ENCODE assay signal across 1 cellular context in the genomic region with DNA sequence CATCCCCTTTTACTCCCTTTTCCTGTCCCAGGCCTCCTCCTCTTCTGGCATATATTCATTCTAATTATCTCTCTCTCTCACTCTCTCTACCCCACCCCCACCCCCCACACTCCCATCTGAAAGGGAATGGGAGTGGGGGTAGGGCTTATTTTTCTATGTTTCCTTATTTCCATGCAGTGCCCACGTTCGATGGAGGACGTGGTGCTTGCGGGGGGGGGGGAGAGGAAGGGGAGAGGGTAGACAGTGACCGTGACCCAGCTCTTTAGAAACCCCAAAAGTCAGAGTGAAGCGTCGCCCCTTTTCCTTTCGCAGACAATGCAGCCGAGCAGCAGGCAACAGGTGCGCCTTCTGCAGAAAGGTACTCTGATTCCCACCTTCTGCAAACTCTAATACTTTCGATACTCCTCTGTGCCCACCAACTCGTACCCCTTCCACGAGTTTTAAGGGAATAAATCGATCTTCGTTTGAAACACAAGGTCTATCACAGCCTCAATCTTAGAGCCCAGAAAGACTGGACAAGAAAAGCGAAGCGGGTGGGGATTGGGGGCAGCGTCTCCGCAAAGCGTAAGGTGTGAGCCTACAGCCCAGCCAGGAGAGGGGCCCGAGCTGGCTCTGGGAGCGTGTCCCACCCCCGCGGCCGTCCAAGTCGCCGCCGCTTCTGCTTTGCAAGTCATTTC.
TF ChIP-seq lines count a peak whose summit lies in the region.

No MANE protein-coding gene starts in this region.

TF ChIP-seq in HEK293, 187 proteins besides CTCF, POLR2A, EP300 and RAD21 (continued from another document and continues in another):
- TF ChIP-seq ZNF138 (tag by site-specific recombination; IDR thresholded peaks at IDR 0.05; ENCODE audit: borderline replicate concordance) (no peak), ZNF121 (tag by site-specific recombination; IDR thresholded peaks at IDR 0.05) (no peak), ZNF174 (tag by site-specific recombination; IDR thresholded peaks at IDR 0.05) (no peak), SCRT2 (tag by site-specific recombination; IDR thresholded peaks at IDR 0.05) (peak; percentile 95), ZNF514 (tag by site-specific recombination; IDR thresholded peaks at IDR 0.05) (no peak), ZNF404 (tag by site-specific recombination; IDR thresholded peaks at IDR 0.05) (no peak), ZNF600 (tag by site-specific recombination; IDR thresholded peaks at IDR 0.05) (no peak), ZFHX2 (tag by site-specific recombination; conservative IDR thresholded peaks at IDR 0.05) (no peak), SCRT1 (tag by site-specific recombination; IDR thresholded peaks at IDR 0.05; ENCODE audit: borderline replicate concordance) (peak; percentile 92), KLF7 (tag by site-specific recombination; IDR thresholded peaks at IDR 0.05; ENCODE audit: borderline replicate concordance) (no peak), ZNF2 (tag by site-specific recombination; IDR thresholded peaks at IDR 0.05) (no peak), ZNF175 (tag by site-specific recombination; IDR thresholded peaks at IDR 0.05) (no peak), ZNF596 (tag by site-specific recombination; IDR thresholded peaks at IDR 0.05) (peak; percentile 55; the same call in 1 of the 2 replicates), ZNF350 (tag by site-specific recombination; IDR thresholded peaks at IDR 0.05) (no peak), MYNN (tag by site-specific recombination; IDR thresholded peaks at IDR 0.05; ENCODE audit: borderline replicate concordance) (no peak), ZNF302 (tag by site-specific recombination; IDR thresholded peaks at IDR 0.05; ENCODE audit: low read depth) (no peak), ZNF830 (tag by site-specific recombination; IDR thresholded peaks at IDR 0.05; ENCODE audit: low read depth) (no peak), ZNF132 (tag by site-specific recombination; IDR thresholded peaks at IDR 0.05; ENCODE audit: borderline replicate concordance) (no peak), ZNF747 (tag by site-specific recombination; IDR thresholded peaks at IDR 0.05) (no peak), ZNF701 (tag by site-specific recombination; IDR thresholded peaks at IDR 0.05) (no peak), MZF1 (tag by site-specific recombination; IDR thresholded peaks at IDR 0.05; ENCODE audit: borderline replicate concordance) (no peak)
- TF ChIP-seq, protein P1, sequence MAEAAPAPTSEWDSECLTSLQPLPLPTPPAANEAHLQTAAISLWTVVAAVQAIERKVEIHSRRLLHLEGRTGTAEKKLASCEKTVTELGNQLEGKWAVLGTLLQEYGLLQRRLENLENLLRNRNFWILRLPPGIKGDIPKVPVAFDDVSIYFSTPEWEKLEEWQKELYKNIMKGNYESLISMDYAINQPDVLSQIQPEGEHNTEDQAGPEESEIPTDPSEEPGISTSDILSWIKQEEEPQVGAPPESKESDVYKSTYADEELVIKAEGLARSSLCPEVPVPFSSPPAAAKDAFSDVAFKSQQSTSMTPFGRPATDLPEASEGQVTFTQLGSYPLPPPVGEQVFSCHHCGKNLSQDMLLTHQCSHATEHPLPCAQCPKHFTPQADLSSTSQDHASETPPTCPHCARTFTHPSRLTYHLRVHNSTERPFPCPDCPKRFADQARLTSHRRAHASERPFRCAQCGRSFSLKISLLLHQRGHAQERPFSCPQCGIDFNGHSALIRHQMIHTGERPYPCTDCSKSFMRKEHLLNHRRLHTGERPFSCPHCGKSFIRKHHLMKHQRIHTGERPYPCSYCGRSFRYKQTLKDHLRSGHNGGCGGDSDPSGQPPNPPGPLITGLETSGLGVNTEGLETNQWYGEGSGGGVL (tag by site-specific recombination; IDR thresholded peaks at IDR 0.05) = peak; percentile 40; the same call in 1 of the 2 replicates
- TF ChIP-seq, protein P2, sequence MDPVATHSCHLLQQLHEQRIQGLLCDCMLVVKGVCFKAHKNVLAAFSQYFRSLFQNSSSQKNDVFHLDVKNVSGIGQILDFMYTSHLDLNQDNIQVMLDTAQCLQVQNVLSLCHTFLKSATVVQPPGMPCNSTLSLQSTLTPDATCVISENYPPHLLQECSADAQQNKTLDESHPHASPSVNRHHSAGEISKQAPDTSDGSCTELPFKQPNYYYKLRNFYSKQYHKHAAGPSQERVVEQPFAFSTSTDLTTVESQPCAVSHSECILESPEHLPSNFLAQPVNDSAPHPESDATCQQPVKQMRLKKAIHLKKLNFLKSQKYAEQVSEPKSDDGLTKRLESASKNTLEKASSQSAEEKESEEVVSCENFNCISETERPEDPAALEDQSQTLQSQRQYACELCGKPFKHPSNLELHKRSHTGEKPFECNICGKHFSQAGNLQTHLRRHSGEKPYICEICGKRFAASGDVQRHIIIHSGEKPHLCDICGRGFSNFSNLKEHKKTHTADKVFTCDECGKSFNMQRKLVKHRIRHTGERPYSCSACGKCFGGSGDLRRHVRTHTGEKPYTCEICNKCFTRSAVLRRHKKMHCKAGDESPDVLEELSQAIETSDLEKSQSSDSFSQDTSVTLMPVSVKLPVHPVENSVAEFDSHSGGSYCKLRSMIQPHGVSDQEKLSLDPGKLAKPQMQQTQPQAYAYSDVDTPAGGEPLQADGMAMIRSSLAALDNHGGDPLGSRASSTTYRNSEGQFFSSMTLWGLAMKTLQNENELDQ (tag by site-specific recombination; IDR thresholded peaks at IDR 0.05; ENCODE audit: low read depth) = no peak
- TF ChIP-seq, protein P3, sequence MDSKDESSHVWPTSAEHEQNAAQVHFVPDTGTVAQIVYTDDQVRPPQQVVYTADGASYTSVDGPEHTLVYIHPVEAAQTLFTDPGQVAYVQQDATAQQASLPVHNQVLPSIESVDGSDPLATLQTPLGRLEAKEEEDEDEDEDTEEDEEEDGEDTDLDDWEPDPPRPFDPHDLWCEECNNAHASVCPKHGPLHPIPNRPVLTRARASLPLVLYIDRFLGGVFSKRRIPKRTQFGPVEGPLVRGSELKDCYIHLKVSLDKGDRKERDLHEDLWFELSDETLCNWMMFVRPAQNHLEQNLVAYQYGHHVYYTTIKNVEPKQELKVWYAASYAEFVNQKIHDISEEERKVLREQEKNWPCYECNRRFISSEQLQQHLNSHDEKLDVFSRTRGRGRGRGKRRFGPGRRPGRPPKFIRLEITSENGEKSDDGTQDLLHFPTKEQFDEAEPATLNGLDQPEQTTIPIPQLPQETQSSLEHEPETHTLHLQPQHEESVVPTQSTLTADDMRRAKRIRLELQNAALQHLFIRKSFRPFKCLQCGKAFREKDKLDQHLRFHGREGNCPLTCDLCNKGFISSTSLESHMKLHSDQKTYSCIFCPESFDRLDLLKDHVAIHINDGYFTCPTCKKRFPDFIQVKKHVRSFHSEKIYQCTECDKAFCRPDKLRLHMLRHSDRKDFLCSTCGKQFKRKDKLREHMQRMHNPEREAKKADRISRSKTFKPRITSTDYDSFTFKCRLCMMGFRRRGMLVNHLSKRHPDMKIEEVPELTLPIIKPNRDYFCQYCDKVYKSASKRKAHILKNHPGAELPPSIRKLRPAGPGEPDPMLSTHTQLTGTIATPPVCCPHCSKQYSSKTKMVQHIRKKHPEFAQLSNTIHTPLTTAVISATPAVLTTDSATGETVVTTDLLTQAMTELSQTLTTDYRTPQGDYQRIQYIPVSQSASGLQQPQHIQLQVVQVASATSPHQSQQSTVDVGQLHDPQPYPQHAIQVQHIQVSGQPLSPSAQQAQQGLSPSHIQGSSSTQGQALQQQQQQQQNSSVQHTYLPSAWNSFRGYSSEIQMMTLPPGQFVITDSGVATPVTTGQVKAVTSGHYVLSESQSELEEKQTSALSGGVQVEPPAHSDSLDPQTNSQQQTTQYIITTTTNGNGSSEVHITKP (tag by site-specific recombination; IDR thresholded peaks at IDR 0.05) = peak; percentile 53
- TF ChIP-seq, protein P4, sequence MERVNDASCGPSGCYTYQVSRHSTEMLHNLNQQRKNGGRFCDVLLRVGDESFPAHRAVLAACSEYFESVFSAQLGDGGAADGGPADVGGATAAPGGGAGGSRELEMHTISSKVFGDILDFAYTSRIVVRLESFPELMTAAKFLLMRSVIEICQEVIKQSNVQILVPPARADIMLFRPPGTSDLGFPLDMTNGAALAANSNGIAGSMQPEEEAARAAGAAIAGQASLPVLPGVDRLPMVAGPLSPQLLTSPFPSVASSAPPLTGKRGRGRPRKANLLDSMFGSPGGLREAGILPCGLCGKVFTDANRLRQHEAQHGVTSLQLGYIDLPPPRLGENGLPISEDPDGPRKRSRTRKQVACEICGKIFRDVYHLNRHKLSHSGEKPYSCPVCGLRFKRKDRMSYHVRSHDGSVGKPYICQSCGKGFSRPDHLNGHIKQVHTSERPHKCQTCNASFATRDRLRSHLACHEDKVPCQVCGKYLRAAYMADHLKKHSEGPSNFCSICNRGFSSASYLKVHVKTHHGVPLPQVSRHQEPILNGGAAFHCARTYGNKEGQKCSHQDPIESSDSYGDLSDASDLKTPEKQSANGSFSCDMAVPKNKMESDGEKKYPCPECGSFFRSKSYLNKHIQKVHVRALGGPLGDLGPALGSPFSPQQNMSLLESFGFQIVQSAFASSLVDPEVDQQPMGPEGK (tag by site-specific recombination; IDR thresholded peaks at IDR 0.05) = no peak; the same call in 1 of the 2 replicates
- TF ChIP-seq, protein P5, sequence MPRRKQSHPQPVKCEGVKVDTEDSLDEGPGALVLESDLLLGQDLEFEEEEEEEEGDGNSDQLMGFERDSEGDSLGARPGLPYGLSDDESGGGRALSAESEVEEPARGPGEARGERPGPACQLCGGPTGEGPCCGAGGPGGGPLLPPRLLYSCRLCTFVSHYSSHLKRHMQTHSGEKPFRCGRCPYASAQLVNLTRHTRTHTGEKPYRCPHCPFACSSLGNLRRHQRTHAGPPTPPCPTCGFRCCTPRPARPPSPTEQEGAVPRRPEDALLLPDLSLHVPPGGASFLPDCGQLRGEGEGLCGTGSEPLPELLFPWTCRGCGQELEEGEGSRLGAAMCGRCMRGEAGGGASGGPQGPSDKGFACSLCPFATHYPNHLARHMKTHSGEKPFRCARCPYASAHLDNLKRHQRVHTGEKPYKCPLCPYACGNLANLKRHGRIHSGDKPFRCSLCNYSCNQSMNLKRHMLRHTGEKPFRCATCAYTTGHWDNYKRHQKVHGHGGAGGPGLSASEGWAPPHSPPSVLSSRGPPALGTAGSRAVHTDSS (tag by site-specific recombination; IDR thresholded peaks at IDR 0.05) = no peak
- TF ChIP-seq, protein P6, sequence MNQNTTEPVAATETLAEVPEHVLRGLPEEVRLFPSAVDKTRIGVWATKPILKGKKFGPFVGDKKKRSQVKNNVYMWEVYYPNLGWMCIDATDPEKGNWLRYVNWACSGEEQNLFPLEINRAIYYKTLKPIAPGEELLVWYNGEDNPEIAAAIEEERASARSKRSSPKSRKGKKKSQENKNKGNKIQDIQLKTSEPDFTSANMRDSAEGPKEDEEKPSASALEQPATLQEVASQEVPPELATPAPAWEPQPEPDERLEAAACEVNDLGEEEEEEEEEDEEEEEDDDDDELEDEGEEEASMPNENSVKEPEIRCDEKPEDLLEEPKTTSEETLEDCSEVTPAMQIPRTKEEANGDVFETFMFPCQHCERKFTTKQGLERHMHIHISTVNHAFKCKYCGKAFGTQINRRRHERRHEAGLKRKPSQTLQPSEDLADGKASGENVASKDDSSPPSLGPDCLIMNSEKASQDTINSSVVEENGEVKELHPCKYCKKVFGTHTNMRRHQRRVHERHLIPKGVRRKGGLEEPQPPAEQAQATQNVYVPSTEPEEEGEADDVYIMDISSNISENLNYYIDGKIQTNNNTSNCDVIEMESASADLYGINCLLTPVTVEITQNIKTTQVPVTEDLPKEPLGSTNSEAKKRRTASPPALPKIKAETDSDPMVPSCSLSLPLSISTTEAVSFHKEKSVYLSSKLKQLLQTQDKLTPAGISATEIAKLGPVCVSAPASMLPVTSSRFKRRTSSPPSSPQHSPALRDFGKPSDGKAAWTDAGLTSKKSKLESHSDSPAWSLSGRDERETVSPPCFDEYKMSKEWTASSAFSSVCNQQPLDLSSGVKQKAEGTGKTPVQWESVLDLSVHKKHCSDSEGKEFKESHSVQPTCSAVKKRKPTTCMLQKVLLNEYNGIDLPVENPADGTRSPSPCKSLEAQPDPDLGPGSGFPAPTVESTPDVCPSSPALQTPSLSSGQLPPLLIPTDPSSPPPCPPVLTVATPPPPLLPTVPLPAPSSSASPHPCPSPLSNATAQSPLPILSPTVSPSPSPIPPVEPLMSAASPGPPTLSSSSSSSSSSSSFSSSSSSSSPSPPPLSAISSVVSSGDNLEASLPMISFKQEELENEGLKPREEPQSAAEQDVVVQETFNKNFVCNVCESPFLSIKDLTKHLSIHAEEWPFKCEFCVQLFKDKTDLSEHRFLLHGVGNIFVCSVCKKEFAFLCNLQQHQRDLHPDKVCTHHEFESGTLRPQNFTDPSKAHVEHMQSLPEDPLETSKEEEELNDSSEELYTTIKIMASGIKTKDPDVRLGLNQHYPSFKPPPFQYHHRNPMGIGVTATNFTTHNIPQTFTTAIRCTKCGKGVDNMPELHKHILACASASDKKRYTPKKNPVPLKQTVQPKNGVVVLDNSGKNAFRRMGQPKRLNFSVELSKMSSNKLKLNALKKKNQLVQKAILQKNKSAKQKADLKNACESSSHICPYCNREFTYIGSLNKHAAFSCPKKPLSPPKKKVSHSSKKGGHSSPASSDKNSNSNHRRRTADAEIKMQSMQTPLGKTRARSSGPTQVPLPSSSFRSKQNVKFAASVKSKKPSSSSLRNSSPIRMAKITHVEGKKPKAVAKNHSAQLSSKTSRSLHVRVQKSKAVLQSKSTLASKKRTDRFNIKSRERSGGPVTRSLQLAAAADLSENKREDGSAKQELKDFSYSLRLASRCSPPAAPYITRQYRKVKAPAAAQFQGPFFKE (tag by site-specific recombination; IDR thresholded peaks at IDR 0.05; ENCODE audit: borderline replicate concordance) = no peak
- TF ChIP-seq, protein P7, sequence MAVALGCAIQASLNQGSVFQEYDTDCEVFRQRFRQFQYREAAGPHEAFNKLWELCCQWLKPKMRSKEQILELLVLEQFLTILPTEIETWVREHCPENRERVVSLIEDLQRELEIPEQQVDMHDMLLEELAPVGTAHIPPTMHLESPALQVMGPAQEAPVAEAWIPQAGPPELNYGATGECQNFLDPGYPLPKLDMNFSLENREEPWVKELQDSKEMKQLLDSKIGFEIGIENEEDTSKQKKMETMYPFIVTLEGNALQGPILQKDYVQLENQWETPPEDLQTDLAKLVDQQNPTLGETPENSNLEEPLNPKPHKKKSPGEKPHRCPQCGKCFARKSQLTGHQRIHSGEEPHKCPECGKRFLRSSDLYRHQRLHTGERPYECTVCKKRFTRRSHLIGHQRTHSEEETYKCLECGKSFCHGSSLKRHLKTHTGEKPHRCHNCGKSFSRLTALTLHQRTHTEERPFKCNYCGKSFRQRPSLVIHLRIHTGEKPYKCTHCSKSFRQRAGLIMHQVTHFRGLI (tag by site-specific recombination; IDR thresholded peaks at IDR 0.05) = no peak
- TF ChIP-seq, protein P8, sequence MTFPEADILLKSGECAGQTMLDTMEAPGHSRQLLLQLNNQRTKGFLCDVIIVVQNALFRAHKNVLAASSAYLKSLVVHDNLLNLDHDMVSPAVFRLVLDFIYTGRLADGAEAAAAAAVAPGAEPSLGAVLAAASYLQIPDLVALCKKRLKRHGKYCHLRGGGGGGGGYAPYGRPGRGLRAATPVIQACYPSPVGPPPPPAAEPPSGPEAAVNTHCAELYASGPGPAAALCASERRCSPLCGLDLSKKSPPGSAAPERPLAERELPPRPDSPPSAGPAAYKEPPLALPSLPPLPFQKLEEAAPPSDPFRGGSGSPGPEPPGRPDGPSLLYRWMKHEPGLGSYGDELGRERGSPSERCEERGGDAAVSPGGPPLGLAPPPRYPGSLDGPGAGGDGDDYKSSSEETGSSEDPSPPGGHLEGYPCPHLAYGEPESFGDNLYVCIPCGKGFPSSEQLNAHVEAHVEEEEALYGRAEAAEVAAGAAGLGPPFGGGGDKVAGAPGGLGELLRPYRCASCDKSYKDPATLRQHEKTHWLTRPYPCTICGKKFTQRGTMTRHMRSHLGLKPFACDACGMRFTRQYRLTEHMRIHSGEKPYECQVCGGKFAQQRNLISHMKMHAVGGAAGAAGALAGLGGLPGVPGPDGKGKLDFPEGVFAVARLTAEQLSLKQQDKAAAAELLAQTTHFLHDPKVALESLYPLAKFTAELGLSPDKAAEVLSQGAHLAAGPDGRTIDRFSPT (tag by site-specific recombination; IDR thresholded peaks at IDR 0.05) = no peak
